In genomic region chr20:37288091-37288490, GRCh38 we compare ENCODE assay signal across 1 cellular context.
TF ChIP-seq lines count a peak whose summit lies in the region.

No MANE protein-coding gene starts in this region.

TF ChIP-seq in WTC11, 78 proteins besides CTCF, POLR2A, EP300 and RAD21 (continued from another document):
- TF ChIP-seq AFF4 (CRISPR knock-in tag; IDR thresholded peaks at IDR 0.05; ENCODE audit: borderline replicate concordance) = no peak
- no peak for TF ChIP-seq USF2 (CRISPR knock-in tag; IDR thresholded peaks at IDR 0.05)
- TF ChIP-seq ATF1 (CRISPR knock-in tag; IDR thresholded peaks at IDR 0.05) = no peak
- TF ChIP-seq, protein P1, sequence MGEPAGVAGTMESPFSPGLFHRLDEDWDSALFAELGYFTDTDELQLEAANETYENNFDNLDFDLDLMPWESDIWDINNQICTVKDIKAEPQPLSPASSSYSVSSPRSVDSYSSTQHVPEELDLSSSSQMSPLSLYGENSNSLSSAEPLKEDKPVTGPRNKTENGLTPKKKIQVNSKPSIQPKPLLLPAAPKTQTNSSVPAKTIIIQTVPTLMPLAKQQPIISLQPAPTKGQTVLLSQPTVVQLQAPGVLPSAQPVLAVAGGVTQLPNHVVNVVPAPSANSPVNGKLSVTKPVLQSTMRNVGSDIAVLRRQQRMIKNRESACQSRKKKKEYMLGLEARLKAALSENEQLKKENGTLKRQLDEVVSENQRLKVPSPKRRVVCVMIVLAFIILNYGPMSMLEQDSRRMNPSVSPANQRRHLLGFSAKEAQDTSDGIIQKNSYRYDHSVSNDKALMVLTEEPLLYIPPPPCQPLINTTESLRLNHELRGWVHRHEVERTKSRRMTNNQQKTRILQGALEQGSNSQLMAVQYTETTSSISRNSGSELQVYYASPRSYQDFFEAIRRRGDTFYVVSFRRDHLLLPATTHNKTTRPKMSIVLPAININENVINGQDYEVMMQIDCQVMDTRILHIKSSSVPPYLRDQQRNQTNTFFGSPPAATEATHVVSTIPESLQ (CRISPR knock-in tag; IDR thresholded peaks at IDR 0.05) = no peak
- no peak for TF ChIP-seq ZNF396 (CRISPR knock-in tag; IDR thresholded peaks at IDR 0.05; ENCODE audit: borderline replicate concordance)
